Comparison of ENCODE assay signal across 10 cellular contexts in genomic region chr12:43807361-43807760, GRCh38. TPM values are rescaled to one million over a fixed set of nuclear protein-coding genes. Genes with fewer than 3 reads are reported as not detected.
DNase-seq lines count a peak whose midpoint lies in the region; ATAC-seq and TF ChIP-seq lines count a peak whose summit lies in the region.
"Had no signal": no experiment of that assay in that cellular context is flagged by ENCODE, and none has a peak within 500 bp of the region (broad histone marks: within the 10 kb centered on the region; RNA-seq: fewer than 3 reads in every experiment).

No MANE protein-coding gene starts in this region.

- H3K36me3 ChIP-seq in upper lobe of left lung: peaks cover 0 to 12% (median 0%) of the 10 kb centered on the region in 4 donors

- WGBS in upper lobe of left lung, 2 donors: 83 to 87% methylated on average over 3 of the region's 3 CpGs

- H3K36me3 Mint-ChIP-seq in activated naive CD4-positive, alpha-beta T cell treated with anti-CD3 and anti-CD28 coated beads, Interleukin-2, amount 50 U/mL, for 24 hours: peaks cover 4% of the 10 kb centered on the region
- peaks cover 17 to 22% of the 10 kb centered on the region in 2 donors for H3K36me3 Mint-ChIP-seq in activated naive CD4-positive, alpha-beta T cell treated with anti-CD3 and anti-CD28 coated beads, Interleukin-2, amount 50 U/mL, for 72 hours
- H3K36me3 Mint-ChIP-seq in activated T-helper 1 cell treated with anti-CD3 and anti-CD28 coated beads, Interleukin-12 subunit alpha, Interleukin-12 subunit beta, Interleukin-2, Interleukin-4 antibody, amounts not matched to agents 30 ng/mL and 10 ng/mL and 1 ng/mL, durations not matched to agents 14 hours and 24 hours and 36 hours (ENCODE audit: low read depth): peaks cover 5% of the 10 kb centered on the region

- TF ChIP-seq CTCF in upper lobe of left lung (IDR thresholded peaks at IDR 0.05): no peak

- H3K27me3 ChIP-seq in upper lobe of left lung: no peaks in the 10 kb centered on the region

- no peaks in the 10 kb centered on the region for H3K9me3 Mint-ChIP-seq in activated naive CD4-positive, alpha-beta T cell treated with anti-CD3 and anti-CD28 coated beads, Interleukin-2, amount 50 U/mL, for 24 hours
- no peaks in the 10 kb centered on the region for H3K9me3 Mint-ChIP-seq in activated naive CD4-positive, alpha-beta T cell treated with anti-CD3 and anti-CD28 coated beads, Interleukin-2, amount 50 U/mL, for 72 hours
- H3K9me3 Mint-ChIP-seq in activated T-helper 1 cell treated with anti-CD3 and anti-CD28 coated beads, Interleukin-12 subunit alpha, Interleukin-12 subunit beta, Interleukin-2, Interleukin-4 antibody, amounts not matched to agents 30 ng/mL and 10 ng/mL and 1 ng/mL, durations not matched to agents 14 hours and 24 hours and 36 hours: no peaks in the 10 kb centered on the region

- H3K4me3 ChIP-seq in upper lobe of left lung: no peak overlapping the region

- H3K9me3 ChIP-seq in upper lobe of left lung: no peaks in the 10 kb centered on the region
- H3K9me3 ChIP-seq: HAP-1 had no signal

- no peak for TF ChIP-seq POLR2A in upper lobe of left lung (IDR thresholded peaks at IDR 0.05)

- H3K4me3 Mint-ChIP-seq in activated naive CD4-positive, alpha-beta T cell treated with anti-CD3 and anti-CD28 coated beads, Interleukin-2, amount 50 U/mL, for 24 hours: peak overlapping the region; percentile 95
- H3K4me3 Mint-ChIP-seq in activated T-helper 1 cell treated with anti-CD3 and anti-CD28 coated beads, Interleukin-12 subunit alpha, Interleukin-12 subunit beta, Interleukin-2, Interleukin-4 antibody, amounts not matched to agents 30 ng/mL and 10 ng/mL and 1 ng/mL, durations not matched to agents 14 hours and 24 hours and 36 hours: peak overlapping the region; percentile 96

- H3K27ac Mint-ChIP-seq in activated naive CD4-positive, alpha-beta T cell treated with anti-CD3 and anti-CD28 coated beads, Interleukin-2, amount 50 U/mL, for 24 hours: peak overlapping the region; percentile 100
- peak overlapping the region in 1 of 2 donors; percentile 94 for H3K27ac Mint-ChIP-seq in activated naive CD4-positive, alpha-beta T cell treated with anti-CD3 and anti-CD28 coated beads, Interleukin-2, amount 50 U/mL, for 72 hours
- H3K27ac Mint-ChIP-seq in activated T-helper 1 cell treated with anti-CD3 and anti-CD28 coated beads, Interleukin-12 subunit alpha, Interleukin-12 subunit beta, Interleukin-2, Interleukin-4 antibody, amounts not matched to agents 30 ng/mL and 10 ng/mL and 1 ng/mL, durations not matched to agents 14 hours and 24 hours and 36 hours: peak overlapping the region; percentile 100

- no peaks in the 10 kb centered on the region for H3K27me3 Mint-ChIP-seq in activated naive CD4-positive, alpha-beta T cell treated with anti-CD3 and anti-CD28 coated beads, Interleukin-2, amount 50 U/mL, for 24 hours
- H3K27me3 Mint-ChIP-seq in activated T-helper 1 cell treated with anti-CD3 and anti-CD28 coated beads, Interleukin-12 subunit alpha, Interleukin-12 subunit beta, Interleukin-2, Interleukin-4 antibody, amounts not matched to agents 30 ng/mL and 10 ng/mL and 1 ng/mL, durations not matched to agents 14 hours and 24 hours and 36 hours (ENCODE audit: insufficient read depth): peaks cover 8% of the 10 kb centered on the region

- H3K4me1 Mint-ChIP-seq in activated naive CD4-positive, alpha-beta T cell treated with anti-CD3 and anti-CD28 coated beads, Interleukin-2, amount 50 U/mL, for 24 hours: peaks cover 72% of the 10 kb centered on the region
- peaks cover 31% of the 10 kb centered on the region for H3K4me1 Mint-ChIP-seq in activated T-helper 1 cell treated with anti-CD3 and anti-CD28 coated beads, Interleukin-12 subunit alpha, Interleukin-12 subunit beta, Interleukin-2, Interleukin-4 antibody, amounts not matched to agents 30 ng/mL and 10 ng/mL and 1 ng/mL, durations not matched to agents 14 hours and 24 hours and 36 hours (ENCODE audit: low read depth)

- no peak for DNase-seq in activated naive CD4-positive, alpha-beta T cell treated with anti-CD3 and anti-CD28 coated beads, Interleukin-2, amount 50 U/mL, for 72 hours (ENCODE audit: low spot score in 2 of 2)
- DNase-seq in activated T-helper 1 cell treated with anti-CD3 and anti-CD28 coated beads, Interleukin-12 subunit alpha, Interleukin-12 subunit beta, Interleukin-2, Interleukin-4 antibody, amounts not matched to agents 30 ng/mL and 10 ng/mL and 1 ng/mL, durations not matched to agents 14 hours and 24 hours and 36 hours (ENCODE audit: low spot score): no peak
- DNase-seq in medulla oblongata (ENCODE audit: extremely low spot score): peak; percentile 21
- no peak for DNase-seq in upper lobe of left lung
- no peak for DNase-seq in RKO (ENCODE audit: low spot score)
- no peak for DNase-seq in dermis blood vessel endothelial cell
- DNase-seq in DMS153 (lab: John Stamatoyannopoulos, UW): no peak
- DNase-seq: midbrain had no signal

- H3K27ac ChIP-seq in upper lobe of left lung: peak overlapping the region; percentile 96 to 99 (median 97)

- TF ChIP-seq EP300 in upper lobe of left lung (IDR thresholded peaks at IDR 0.05): no peak

- intact Hi-C loops in activated T-helper 1 cell treated with anti-CD3 and anti-CD28 coated beads, Interleukin-12 subunit alpha, Interleukin-12 subunit beta, Interleukin-2, Interleukin-4 antibody, amounts not matched to agents 30 ng/mL and 10 ng/mL and 1 ng/mL, durations not matched to agents 14 hours and 24 hours and 36 hours (cut with micrococcal nuclease): loop anchor here (5.0 to 10.0 kb wide), 2 partner anchors 1480 to 1663 kb away; partner anchors contain the start of genes GXYLT1, PPHLN1 and ZCRB1

- H3K4me1 ChIP-seq in upper lobe of left lung: peaks cover 10 to 32% (median 17%) of the 10 kb centered on the region in 4 donors

- ATAC-seq in activated naive CD4-positive, alpha-beta T cell treated with anti-CD3 and anti-CD28 coated beads, Interleukin-2, amount 50 U/mL, for 72 hours: no peak
- ATAC-seq in upper lobe of left lung (ENCODE audit: low FRiP score in 2 of 2): no peak

RNA-seq across cellular contexts. Expression of gene TWF1, which starts 1.2 kb away (rescaled TPM):
- total RNA-seq in activated naive CD4-positive, alpha-beta T cell treated with anti-CD3 and anti-CD28 coated beads, Interleukin-2, amount 50 U/mL, for 72 hours: 10 to 100 TPM; 17.2 to 28.2 TPM
- 28.4 and 29.2 TPM in 2 replicates for total RNA-seq in activated T-helper 1 cell treated with anti-CD3 and anti-CD28 coated beads, Interleukin-12 subunit alpha, Interleukin-12 subunit beta, Interleukin-2, Interleukin-4 antibody, amounts not matched to agents 30 ng/mL and 10 ng/mL and 1 ng/mL, durations not matched to agents 14 hours and 24 hours and 36 hours
- total RNA-seq in upper lobe of left lung: 10 to 100 TPM; 15.5 to 67.9 (median 43.1) TPM
- 127 and 157 TPM in 2 replicates for total RNA-seq in dermis blood vessel endothelial cell

RNA-seq across cellular contexts. Expression of gene TMEM117, which starts 28.5 kb away (rescaled TPM):
- 1 to 10 TPM; 1.5 to 2.8 TPM for total RNA-seq in activated naive CD4-positive, alpha-beta T cell treated with anti-CD3 and anti-CD28 coated beads, Interleukin-2, amount 50 U/mL, for 72 hours
- total RNA-seq in activated T-helper 1 cell treated with anti-CD3 and anti-CD28 coated beads, Interleukin-12 subunit alpha, Interleukin-12 subunit beta, Interleukin-2, Interleukin-4 antibody, amounts not matched to agents 30 ng/mL and 10 ng/mL and 1 ng/mL, durations not matched to agents 14 hours and 24 hours and 36 hours: 1.1 and 2.2 TPM in 2 replicates
- 1 to 10 TPM; 2.6 to 8.4 (median 4.2) TPM for total RNA-seq in upper lobe of left lung
- total RNA-seq in dermis blood vessel endothelial cell: 3.4 and 4.8 TPM in 2 replicates

RNA-seq across cellular contexts. Expression of gene IRAK4, which starts 48.6 kb away (rescaled TPM):
- 10 to 100 TPM; 11.6 to 31.0 TPM for total RNA-seq in activated naive CD4-positive, alpha-beta T cell treated with anti-CD3 and anti-CD28 coated beads, Interleukin-2, amount 50 U/mL, for 72 hours
- 21.4 and 22.5 TPM in 2 replicates for total RNA-seq in activated T-helper 1 cell treated with anti-CD3 and anti-CD28 coated beads, Interleukin-12 subunit alpha, Interleukin-12 subunit beta, Interleukin-2, Interleukin-4 antibody, amounts not matched to agents 30 ng/mL and 10 ng/mL and 1 ng/mL, durations not matched to agents 14 hours and 24 hours and 36 hours
- total RNA-seq in upper lobe of left lung (10 to 100 TPM; 14.4 to 41.6 (median 21.1) TPM), dermis blood vessel endothelial cell (23.9 and 29.6 TPM in 2 replicates)

RNA-seq across cellular contexts. Expression of gene PUS7L, which starts 48.8 kb away (rescaled TPM):
- total RNA-seq in activated naive CD4-positive, alpha-beta T cell treated with anti-CD3 and anti-CD28 coated beads, Interleukin-2, amount 50 U/mL, for 72 hours: 10 to 100 TPM; 12.6 to 22.5 TPM
- total RNA-seq in activated T-helper 1 cell treated with anti-CD3 and anti-CD28 coated beads, Interleukin-12 subunit alpha, Interleukin-12 subunit beta, Interleukin-2, Interleukin-4 antibody, amounts not matched to agents 30 ng/mL and 10 ng/mL and 1 ng/mL, durations not matched to agents 14 hours and 24 hours and 36 hours: 23.1 and 25.4 TPM in 2 replicates
- total RNA-seq in upper lobe of left lung: 10 to 100 TPM in 1 of 6 donors, 1 to 10 TPM in 5; 1.8 to 10.6 (median 8.8) TPM
- total RNA-seq in dermis blood vessel endothelial cell: 18.7 and 22.8 TPM in 2 replicates
